13 cellular contexts compared by ENCODE assay signal in genomic region chr10:31948021-31948420, GRCh38. TPM values are rescaled to one million over a fixed set of nuclear protein-coding genes. Genes with fewer than 3 reads are reported as not detected.
DNase-seq lines count a peak whose midpoint lies in the region; ATAC-seq and TF ChIP-seq lines count a peak whose summit lies in the region.
"Had no signal": no experiment of that assay in that cellular context is flagged by ENCODE, and none has a peak within 500 bp of the region (broad histone marks: within the 10 kb centered on the region; RNA-seq: fewer than 3 reads in every experiment).

No MANE protein-coding gene starts in this region.

- TF ChIP-seq CTCF in left ventricle myocardium inferior (IDR thresholded peaks at IDR 0.05; ENCODE audit: borderline replicate concordance) (no peak), omental fat pad (IDR thresholded peaks at IDR 0.05) (no peak)

- intact Hi-C loops in left ventricle myocardium inferior (cut with micrococcal nuclease) = loop anchor here (10.0 kb wide), 1 partner anchor 83 kb away; no protein-coding TSS in a partner anchor
- intact Hi-C loops in right cardiac atrium (cut with DNase I) = loop anchor here in 1 of 4 donors (5.0 kb wide), 1 partner anchor 86 kb away; no protein-coding TSS in a partner anchor

- no peaks in the 10 kb centered on the region for H3K4me1 ChIP-seq in left ventricle myocardium inferior
- no peaks in the 10 kb centered on the region for H3K4me1 ChIP-seq in right cardiac atrium (ENCODE audit: control insufficient read depth, insufficient read depth, low read length)
- peaks cover 12% of the 10 kb centered on the region for H3K4me1 ChIP-seq in endocrine pancreas (ENCODE audit: control insufficient read depth, insufficient read depth, low read length)
- peaks cover 10% of the 10 kb centered on the region for H3K4me1 ChIP-seq in SJCRH30

- H3K9ac ChIP-seq in endocrine pancreas (ENCODE audit: control insufficient read depth, insufficient read depth, low read length) = no peak overlapping the region

- H3K4me3 ChIP-seq in left ventricle myocardium inferior (no peak overlapping the region), right cardiac atrium (ENCODE audit: low read length) (no peak overlapping the region), endocrine pancreas (ENCODE audit: control insufficient read depth, insufficient read depth, low read length) (peak overlapping the region; percentile 64), SJCRH30 (no peak overlapping the region)
- H3K4me3 ChIP-seq: ovary had no signal

- H3K9me3 ChIP-seq in left ventricle myocardium inferior (replicated peaks) (no peaks in the 10 kb centered on the region), right cardiac atrium (ENCODE audit: control insufficient read depth, low read length) (no peaks in the 10 kb centered on the region), endocrine pancreas (ENCODE audit: control insufficient read depth, low read length) (no peaks in the 10 kb centered on the region), SJCRH30 (replicated peaks) (peaks cover 7% of the 10 kb centered on the region; the same call in 1 of the 2 replicates)
- H3K9me3 ChIP-seq: ovary had no signal

- no peaks in the 10 kb centered on the region for H3K36me3 ChIP-seq in left ventricle myocardium inferior
- H3K36me3 ChIP-seq in endocrine pancreas (ENCODE audit: control insufficient read depth, insufficient read depth, low read length) = no peaks in the 10 kb centered on the region
- no peaks in the 10 kb centered on the region for H3K36me3 ChIP-seq in SJCRH30
- H3K36me3 ChIP-seq: ovary had no signal

- DNase-seq in left ventricle myocardium inferior = no peak
- DNase-seq in right cardiac atrium = no peak
- no peak for DNase-seq in omental fat pad (ENCODE audit: low spot score)
- DNase-seq in AML-193 (lab: John Stamatoyannopoulos, UW) = no peak
- DNase-seq in NCI-H2171 treated with DMSO at 0.1 percent for 48 hours (lab: John Stamatoyannopoulos, UW) = no peak
- DNase-seq in SJCRH30 = no peak
- no peak for DNase-seq in activated effector memory CD4-positive, alpha-beta T cell treated with Interleukin-2 at 50 U/mL for 16 hours
- DNase-seq: activated CD8-positive, alpha-beta T cell treated with anti-CD3 and anti-CD28 coated beads, Interleukin-2, amount 10 ng/mL, durations not matched to agents 7 days and 5 days; activated naive CD4-positive, alpha-beta T cell treated with anti-CD3 and anti-CD28 coated beads for 36 hours; DND-41; NCI-H1417 treated with DMSO at 0.1 percent for 48 hours had no signal

- no peak for ATAC-seq in right cardiac atrium
- peak; percentile 3 for ATAC-seq in omental fat pad (ENCODE audit: low FRiP score)
- ATAC-seq: activated CD8-positive, alpha-beta T cell treated with anti-CD3 and anti-CD28 coated beads, Interleukin-2, amount 10 ng/mL, durations not matched to agents 7 days and 5 days had no signal

- H3K27me3 ChIP-seq in left ventricle myocardium inferior (ENCODE audit: low read depth) = no peaks in the 10 kb centered on the region
- H3K27me3 ChIP-seq in right cardiac atrium (ENCODE audit: control insufficient read depth, insufficient read depth) = no peaks in the 10 kb centered on the region
- no peaks in the 10 kb centered on the region for H3K27me3 ChIP-seq in endocrine pancreas (ENCODE audit: control insufficient read depth, insufficient read depth, low read length)
- no peaks in the 10 kb centered on the region for H3K27me3 ChIP-seq in SJCRH30
- H3K27me3 ChIP-seq: ovary had no signal

- 80% methylated on average over 7 of the region's 7 CpGs for WGBS in right cardiac atrium

- H3K27ac ChIP-seq in left ventricle myocardium inferior (replicated peaks) = peak overlapping the region; percentile 48
- H3K27ac ChIP-seq in right cardiac atrium (ENCODE audit: low read length) = no peak overlapping the region
- no peak overlapping the region for H3K27ac ChIP-seq in SJCRH30

RNA-seq across cellular contexts. Expression of gene ARHGAP12, which starts 19.4 kb away (rescaled TPM):
- total RNA-seq in left ventricle myocardium inferior (22.1 TPM), right cardiac atrium (10 to 100 TPM; 21.5 to 25.5 (median 25.0) TPM), omental fat pad (10 to 100 TPM; 20.4 to 47.4 (median 33.1) TPM)
- polyA plus RNA-seq in right cardiac atrium = 20.0 TPM
- 45.7 and 47.2 TPM in 2 replicates for total RNA-seq in SJCRH30 (2014; rRNA removed; shearing (Covaris generic))
